31 cellular contexts compared by ENCODE assay signal in the genomic region with DNA sequence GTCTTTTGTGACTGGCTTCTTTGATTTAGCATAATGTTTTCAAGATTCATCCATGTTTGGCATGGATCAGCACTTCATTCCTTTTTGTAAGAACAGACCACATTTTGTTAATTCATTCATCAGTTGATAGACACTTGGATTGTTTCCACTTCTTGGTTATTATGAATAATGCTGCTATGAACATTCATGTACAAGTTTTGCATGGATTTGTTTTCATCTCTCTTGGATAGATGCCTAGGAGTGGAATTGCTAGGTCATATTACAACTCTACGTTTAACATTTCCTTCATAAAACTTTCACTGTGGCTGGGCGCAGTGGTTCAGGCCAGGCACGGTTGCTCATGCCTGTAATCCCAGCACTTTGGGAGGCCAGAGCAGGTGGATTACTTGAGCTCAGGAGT. TPM values are rescaled to one million over a fixed set of nuclear protein-coding genes. Genes with fewer than 3 reads are reported as not detected.
DNase-seq lines count a peak whose midpoint lies in the region; ATAC-seq, FAIRE-seq and TF ChIP-seq lines count a peak whose summit lies in the region.
"Had no signal": no experiment of that assay in that cellular context is flagged by ENCODE, and none has a peak within 500 bp of the region (broad histone marks: within the 10 kb centered on the region; RNA-seq: fewer than 3 reads in every experiment).

No MANE protein-coding gene starts in this region.

- H3K4ac ChIP-seq in IMR-90 (ENCODE audit: low read depth, low read length) (no peak overlapping the region), H9 (ENCODE audit: low read depth, low read length) (no peak overlapping the region)

- dilution Hi-C loops in IMR-90 (cut with HindIII; ENCODE audit: low sequenced_read_pairs, unreplicated experiment): no loop called here

- H3K18ac ChIP-seq in IMR-90 (ENCODE audit: low read depth, low read length): no peak overlapping the region
- no peak overlapping the region for H3K18ac ChIP-seq in H9 (ENCODE audit: insufficient read length, low read depth, low read length)

- FAIRE-seq in pancreas (lab: Jason Lieb, UNC): no peak
- FAIRE-seq: endothelial cell of umbilical vein, GM12891 had no signal

- H3T11ph ChIP-seq in H9 (ENCODE audit: low read length): no peak overlapping the region

- H3K9me3 Mint-ChIP-seq in H9: no peaks in the 10 kb centered on the region
- H3K9me3 Mint-ChIP-seq: central memory CD8-positive, alpha-beta T cell; nephron had no signal

- H2BK20ac ChIP-seq in IMR-90 (ENCODE audit: low read depth, low read length): no peak overlapping the region
- H2BK20ac ChIP-seq in H9 (ENCODE audit: low read depth, low read length, poor library complexity, severe bottlenecking): no peak overlapping the region

- H3K4me2 ChIP-seq in IMR-90 (ENCODE audit: low read depth, low read length): no peak overlapping the region
- H3K4me2 ChIP-seq in OCI-LY7 (ENCODE audit: low read length): no peak overlapping the region
- H3K4me2 ChIP-seq in H9 (ENCODE audit: insufficient read depth, insufficient read length, low read length): no peak overlapping the region

- no peak overlapping the region for H2AFZ ChIP-seq in IMR-90 (replicated peaks; ENCODE audit: low read length, poor library complexity)
- no peak overlapping the region for H2AFZ ChIP-seq in OCI-LY7 (ENCODE audit: low read length)
- no peak overlapping the region for H2AFZ ChIP-seq in H9 (ENCODE audit: low read length)

- no peak overlapping the region; a peak in 1 of 7 replicates for H3K27ac Mint-ChIP-seq in H9
- H3K27ac Mint-ChIP-seq: nephron had no signal

- H3K9ac ChIP-seq in IMR-90 (ENCODE audit: low read depth, low read length) (no peak overlapping the region), H9 (ENCODE audit: extremely low read depth, insufficient read length, low read length) (no peak overlapping the region)

- H2AK9ac ChIP-seq in IMR-90 (replicated peaks; ENCODE audit: low read depth, low read length, poor library complexity): no peak overlapping the region

- DNase-seq in A673 (ENCODE audit: low spot score) (no peak), IMR-90 (peak; percentile 49), fibroblast of peridontal ligament (ENCODE audit: extremely low read depth) (peak; percentile 78), OCI-LY7 (ENCODE audit: low spot score) (no peak), adrenal gland (no peak), H9 (no peak), pancreas (no peak)
- DNase-seq: activated CD4-positive, alpha-beta T cell treated with anti-CD3 and anti-CD28 coated beads for 48 hours; activated naive CD4-positive, alpha-beta T cell treated with Interleukin-2 at 50 U/mL for 16 hours; activated T-cell treated with anti-CD3 and anti-CD28 coated beads, Interleukin-2, amount 50 U/mL, for 48 hours; C1 segment of cervical spinal cord; dorsolateral prefrontal cortex; H7; hypothalamus; left ventricle myocardium superior; NCI-H1092; NCI-H187; NCI-H774; ovary; right cardiac atrium; SIG-M5; stimulated activated CD4-positive, alpha-beta T cell treated with anti-CD3 and anti-CD28 coated beads, Interleukin-4, amount 100 ng/mL, for 4 hours; stimulated activated naive CD4-positive, alpha-beta T cell had no signal

- no peaks in the 10 kb centered on the region for H3K27me3 Mint-ChIP-seq in H9 (ENCODE audit: low read depth)
- H3K27me3 Mint-ChIP-seq: central memory CD8-positive, alpha-beta T cell had no signal

- CTCF ChIA-PET in A673 (lab: Charles Lee): no interaction called here
- CTCF ChIA-PET in IMR-90 (lab: Yijun Ruan, JAX): no interaction called here
- CTCF ChIA-PET in OCI-LY7 (lab: Charles Lee; ENCODE audit: unreplicated experiment): no interaction called here

- no TSS peak for BruUV-seq in A673 (replicated peaks; lab: Mats Ljungman, UMichigan)
- BruUV-seq in IMR-90 (replicated peaks; lab: Mats Ljungman, UMichigan): no TSS peak
- no TSS peak for BruUV-seq in OCI-LY7 (replicated peaks; lab: Mats Ljungman, UMichigan)

- H3K79me1 ChIP-seq in IMR-90 (ENCODE audit: low read depth in 1 of 2, low read length in 2 of 2) (peaks cover 8 to 9% of the 10 kb centered on the region in 2 experiments; a peak in 2 of 4 replicates), H9 (ENCODE audit: insufficient read depth, low read depth, low read length, poor library complexity, severe bottlenecking) (peaks cover 2% of the 10 kb centered on the region)

- H3K4me3 ChIP-seq in A673 (ENCODE audit: low read depth, low read length, poor library complexity, severe bottlenecking) (no peak overlapping the region), IMR-90 (ENCODE audit: insufficient read depth, low read depth, low read length) (no peak overlapping the region), OCI-LY7 (ENCODE audit: low read depth, low read length, poor library complexity, severe bottlenecking) (no peak overlapping the region), adrenal gland (no peak overlapping the region), pancreas (no peak overlapping the region)
- H3K4me3 ChIP-seq: ascending aorta, dorsolateral prefrontal cortex, gastroesophageal sphincter, ovary, vagina had no signal

- H3K9me1 ChIP-seq in IMR-90 (ENCODE audit: insufficient read depth, low read length): no peaks in the 10 kb centered on the region

- H2BK5ac ChIP-seq in IMR-90 (ENCODE audit: low read depth, low read length, poor library complexity, severe bottlenecking) (no peak overlapping the region), H9 (ENCODE audit: insufficient read length, low read length) (no peak overlapping the region)

- H3K4me3 Mint-ChIP-seq in H9: no peak overlapping the region
- H3K4me3 Mint-ChIP-seq: central memory CD8-positive, alpha-beta T cell; nephron had no signal

- H2BK120ac ChIP-seq in IMR-90 (ENCODE audit: low read depth, low read length): no peak overlapping the region
- H2BK120ac ChIP-seq in H9 (ENCODE audit: low read depth, low read length, poor library complexity, severe bottlenecking): no peak overlapping the region

- H4K5ac ChIP-seq in IMR-90 (ENCODE audit: low read depth, low read length): no peak overlapping the region
- no peak overlapping the region for H4K5ac ChIP-seq in H9 (ENCODE audit: insufficient read length, low read depth, low read length)

- in situ Hi-C loops in IMR-90 (cut with MboI; ENCODE audit: low sequenced_read_pairs): no loop called here

- H3K14ac ChIP-seq in IMR-90 (replicated peaks; ENCODE audit: low read depth, low read length): no peak overlapping the region
- H3K14ac ChIP-seq in H9 (ENCODE audit: insufficient read depth, low read length): no peak overlapping the region

- H3K27me3 ChIP-seq in A673 (replicated peaks; ENCODE audit: insufficient read depth, low read depth, low read length, poor library complexity): no peaks in the 10 kb centered on the region
- no peaks in the 10 kb centered on the region for H3K27me3 ChIP-seq in IMR-90 (ENCODE audit: control insufficient read depth, insufficient read depth, low read length)
- H3K27me3 ChIP-seq in adrenal gland: no peaks in the 10 kb centered on the region
- H3K27me3 ChIP-seq in H9 (ENCODE audit: insufficient read depth, low read length): no peaks in the 10 kb centered on the region
- no peaks in the 10 kb centered on the region for H3K27me3 ChIP-seq in pancreas
- H3K27me3 ChIP-seq: ascending aorta, dorsolateral prefrontal cortex, gastroesophageal sphincter, ovary, vagina had no signal

- no peak overlapping the region for H2BK12ac ChIP-seq in H9 (ENCODE audit: insufficient read length, low read depth, low read length)

- H3K36me3 Mint-ChIP-seq in H9 (ENCODE audit: insufficient read depth in 1 of 3, low read depth in 3 of 3): peaks cover 14 to 52% (median 49%) of the 10 kb centered on the region in 3 experiments; a peak in 6 of 7 replicates

- no peak; the same call in 1 of the 2 replicates for ATAC-seq in IMR-90 (ENCODE audit: low read depth)
- no peak for ATAC-seq in pancreas
- ATAC-seq: gastroesophageal sphincter, left ventricle myocardium superior, right cardiac atrium had no signal

- H3K27ac ChIP-seq in A673 (ENCODE audit: low read depth, low read length, poor library complexity, severe bottlenecking) (peak overlapping the region; percentile 1), IMR-90 (ENCODE audit: insufficient read depth, low read length) (no peak overlapping the region), VCaP (peak overlapping the region; percentile 20; the same call in 1 of the 2 replicates), OCI-LY7 (ENCODE audit: low read depth, low read length, poor library complexity, severe bottlenecking) (no peak overlapping the region), adrenal gland (no peak overlapping the region), H9 (ENCODE audit: insufficient read length, low read depth, low read length) (no peak overlapping the region), pancreas (no peak overlapping the region)
- H3K27ac ChIP-seq: ascending aorta, ovary, vagina had no signal

- H2BK15ac ChIP-seq in IMR-90 (ENCODE audit: low read depth, low read length): no peak overlapping the region
- no peak overlapping the region for H2BK15ac ChIP-seq in H9 (ENCODE audit: low read depth, low read length)

- POLR2A ChIA-PET in A673 (lab: Charles Lee; ENCODE audit: low non-redundant PET) (no interaction called here), IMR-90 (lab: Charles Lee; ENCODE audit: unreplicated experiment) (no interaction called here), OCI-LY7 (lab: Charles Lee) (interaction anchor here (1.2 kb wide), 1 partner anchor 8 kb away, joined by 3 read pairs; no protein-coding TSS in a partner anchor)

- H3K4me1 Mint-ChIP-seq in H9: no peaks in the 10 kb centered on the region

- H3K23ac ChIP-seq in IMR-90 (ENCODE audit: low read depth, low read length) (no peak overlapping the region), H9 (ENCODE audit: insufficient read length, low read depth, low read length) (no peak overlapping the region)

- TF ChIP-seq RAD21 in IMR-90 (IDR thresholded peaks at IDR 0.05; ENCODE audit: low read length): no peak

- H3K9me2 ChIP-seq in OCI-LY7 (ENCODE audit: insufficient read depth, low read length): no peaks in the 10 kb centered on the region

- WGBS in IMR-90 (ENCODE audit: extremely low coverage in 2 of 2, insufficient read length in 1 of 2), 2 experiments: no CpG with 5 or more reads among the region's 3 CpGs
- WGBS in adrenal gland, 4 donors: 81 to 87% (median 83%) methylated on average over 3 of the region's 3 CpGs
- WGBS in H9 (ENCODE audit: extremely low coverage, insufficient read length, low lambda C conversion rate): no CpG with 5 or more reads among the region's 3 CpGs
- WGBS in pancreas, 2 donors: 72 to 81% methylated on average over 3 of the region's 3 CpGs

- TF ChIP-seq POLR2A in IMR-90 (IDR thresholded peaks at IDR 0.05; ENCODE audit: low read depth, low read length) (no peak), adrenal gland (IDR thresholded peaks at IDR 0.05) (no peak)

- peaks cover 25% of the 10 kb centered on the region for H3K36me3 ChIP-seq in A673 (ENCODE audit: insufficient read depth, low read length, poor library complexity, severe bottlenecking)
- H3K36me3 ChIP-seq in IMR-90 (ENCODE audit: control insufficient read depth, insufficient read depth, low read length): peaks cover 12% of the 10 kb centered on the region
- H3K36me3 ChIP-seq in OCI-LY7 (ENCODE audit: insufficient read depth, low read length): peaks cover 97% of the 10 kb centered on the region
- H3K36me3 ChIP-seq in adrenal gland (replicated peaks in 1 of 2): peaks cover 0 to 50% of the 10 kb centered on the region in 2 donors
- peaks cover 0 to 17% (median 0%) of the 10 kb centered on the region in 3 donors for H3K36me3 ChIP-seq in pancreas
- H3K36me3 ChIP-seq: ovary had no signal

- intact Hi-C loops in A673 (cut with micrococcal nuclease; ENCODE audit: unreplicated experiment) (no loop called here), IMR-90 (cut with micrococcal nuclease) (no loop called here), OCI-LY7 (cut with micrococcal nuclease; ENCODE audit: unreplicated experiment) (no loop called here), adrenal gland (cut with DNase I) (no loop called here), pancreas (cut with DNase I) (no loop called here)

- H2AK5ac ChIP-seq in IMR-90 (ENCODE audit: low read depth, low read length) (no peak overlapping the region), H9 (ENCODE audit: insufficient read length, low read length) (no peak overlapping the region)

- no peak for TF ChIP-seq CTCF in A673 (conservative IDR thresholded peaks at IDR 0.05; ENCODE audit: low read depth, low read length)
- TF ChIP-seq CTCF in IMR-90 (conservative IDR thresholded peaks at IDR 0.05; ENCODE audit: low read depth, low read length): no peak
- no peak for TF ChIP-seq CTCF in VCaP (conservative IDR thresholded peaks at IDR 0.05)
- TF ChIP-seq CTCF in OCI-LY7 (conservative IDR thresholded peaks at IDR 0.05; ENCODE audit: low read length): no peak
- TF ChIP-seq CTCF in adrenal gland (IDR thresholded peaks at IDR 0.05): no peak
- TF ChIP-seq CTCF in H9 (conservative IDR thresholded peaks at IDR 0.05): no peak
- no peak for TF ChIP-seq CTCF in pancreas (IDR thresholded peaks at IDR 0.05)

- H4K20me1 ChIP-seq in IMR-90 (ENCODE audit: insufficient read depth, low read length) (no peaks in the 10 kb centered on the region), OCI-LY7 (ENCODE audit: insufficient read depth, low read length) (peaks cover 15% of the 10 kb centered on the region; the same call in 1 of the 2 replicates), H9 (ENCODE audit: control insufficient read depth, insufficient read depth, insufficient read length) (no peaks in the 10 kb centered on the region)

- H4K8ac ChIP-seq in IMR-90 (ENCODE audit: low read depth in 2 of 2, low read length in 2 of 2): no peak overlapping the region
- no peak overlapping the region for H4K8ac ChIP-seq in H9 (replicated peaks; ENCODE audit: insufficient read length, low read depth, low read length)

- H4K91ac ChIP-seq in IMR-90 (ENCODE audit: insufficient read depth, low read depth, low read length): no peak overlapping the region
- no peak overlapping the region for H4K91ac ChIP-seq in H9 (ENCODE audit: insufficient read length, low read depth, low read length)

- H3K9me3 ChIP-seq in A673 (ENCODE audit: low read depth, low read length, poor library complexity, severe bottlenecking): no peaks in the 10 kb centered on the region
- H3K9me3 ChIP-seq in IMR-90 (ENCODE audit: control insufficient read depth, insufficient read depth, low read length): no peaks in the 10 kb centered on the region
- no peaks in the 10 kb centered on the region for H3K9me3 ChIP-seq in OCI-LY7 (ENCODE audit: low read length)
- H3K9me3 ChIP-seq in adrenal gland (replicated peaks in 1 of 3): no peaks in the 10 kb centered on the region
- no peaks in the 10 kb centered on the region for H3K9me3 ChIP-seq in H9 (ENCODE audit: control insufficient read depth, low read depth, low read length)
- no peaks in the 10 kb centered on the region for H3K9me3 ChIP-seq in pancreas
- H3K9me3 ChIP-seq: ascending aorta, gastroesophageal sphincter, ovary, vagina had no signal

- H3K79me2 ChIP-seq in OCI-LY7 (ENCODE audit: insufficient read depth, low read depth, low read length) (peaks cover 40% of the 10 kb centered on the region), H9 (ENCODE audit: insufficient read depth, low read length) (no peaks in the 10 kb centered on the region)

- H3K56ac ChIP-seq in IMR-90 (ENCODE audit: extremely low read depth, insufficient read depth, low read length): no peak overlapping the region
- no peak overlapping the region for H3K56ac ChIP-seq in H9 (ENCODE audit: insufficient read length, low read depth, low read length)

- H3K23me2 ChIP-seq in H9 (ENCODE audit: insufficient read length, low read depth, low read length, poor library complexity, severe bottlenecking): no peaks in the 10 kb centered on the region

- H3K4me1 ChIP-seq in A673 (ENCODE audit: insufficient read depth, low read length, poor library complexity, severe bottlenecking) (peaks cover 3% of the 10 kb centered on the region), IMR-90 (ENCODE audit: control insufficient read depth, insufficient read depth, low read length) (no peaks in the 10 kb centered on the region), OCI-LY7 (ENCODE audit: insufficient read depth, low read length, poor library complexity, severe bottlenecking) (peaks cover 2% of the 10 kb centered on the region), adrenal gland (replicated peaks in 1 of 2) (no peaks in the 10 kb centered on the region), H9 (ENCODE audit: insufficient read depth, low read length) (no peaks in the 10 kb centered on the region), pancreas (no peaks in the 10 kb centered on the region)
- H3K4me1 ChIP-seq: ascending aorta, vagina had no signal

RNA-seq across cellular contexts. Expression of gene HMCES, which starts 12.8 kb away (rescaled TPM):
- total RNA-seq in A673 (2021) (46.3 and 52.2 TPM in 2 replicates), IMR-90 (2012; rRNA removed) (25.8 and 26.0 TPM in 2 replicates), OCI-LY7 (2022) (287 and 320 TPM in 2 replicates), adrenal gland (10 to 100 TPM; 17.3 to 39.7 (median 25.8) TPM), H9 (2021) (51.2 and 52.4 TPM in 2 replicates), pancreas (10 to 100 TPM in 4 of 6 donors, 1 to 10 TPM in 2; 8.1 to 14.0 (median 10.7) TPM)
- polyA plus RNA-seq in IMR-90 (2012; rRNA removed) (25.9 and 30.5 TPM in 2 replicates), adrenal gland (10 to 100 TPM; 16.0 to 29.4 (median 19.9) TPM), pancreas (10 to 100 TPM in 1 of 2 donors, 1 to 10 TPM in 1; 8.0 to 22.5 TPM)
- polyA plus RNA-seq in IMR-90 (2012; cell fraction: cytosol; rRNA removed): 16.8 and 25.4 TPM in 2 replicates
- polyA plus RNA-seq in IMR-90 (2012; cell fraction: nucleus; rRNA removed; ENCODE audit: low replicate concordance): 11.2 and 17.5 TPM in 2 replicates
- 90.6 and 104 TPM in 2 replicates for total RNA-seq in OCI-LY7 (2014; rRNA removed; shearing (Covaris generic))

RNA-seq across cellular contexts. Expression of gene COPG1, which starts 42.1 kb away (rescaled TPM):
- total RNA-seq in A673 (2021) (157 and 158 TPM in 2 replicates), IMR-90 (2012; rRNA removed) (440 and 446 TPM in 2 replicates), OCI-LY7 (2022) (174 and 182 TPM in 2 replicates), adrenal gland (100 to 1,000 TPM; 105 to 318 (median 162) TPM), H9 (2021) (142 and 147 TPM in 2 replicates), pancreas (100 to 1,000 TPM in 5 of 6 donors, 10 to 100 TPM in 1; 90.1 to 137 (median 110) TPM)
- polyA plus RNA-seq in IMR-90 (2012; rRNA removed) (179 and 203 TPM in 2 replicates), adrenal gland (100 to 1,000 TPM in 2 of 3 donors, 10 to 100 TPM in 1; 84.9 to 182 (median 160) TPM), pancreas (10 to 100 TPM; 81.4 to 99.7 TPM)
- polyA plus RNA-seq in IMR-90 (2012; cell fraction: cytosol; rRNA removed): 129 and 134 TPM in 2 replicates
- polyA plus RNA-seq in IMR-90 (2012; cell fraction: nucleus; rRNA removed; ENCODE audit: low replicate concordance): 177 and 240 TPM in 2 replicates
- total RNA-seq in OCI-LY7 (2014; rRNA removed; shearing (Covaris generic)): 91.9 and 135 TPM in 2 replicates

Comparison
In these comparisons a context has a peak if more than half of its experiments do, and no peak if none do; other contexts are left out.
1. DNase-seq: peak in IMR-90 (single experiment) and fibroblast of peridontal ligament (single experiment); none in A673 (single experiment), OCI-LY7 (single experiment), adrenal gland (0 of 7), H9 (single experiment) and pancreas (0 of 6).
2. H3K27ac ChIP-seq: peak in A673 (single experiment) and VCaP (single experiment); none in IMR-90 (single experiment), OCI-LY7 (single experiment), adrenal gland (0 of 5), H9 (single experiment) and pancreas (0 of 4).